Comparison of ENCODE assay signal across 8 cellular contexts in the genomic region with DNA sequence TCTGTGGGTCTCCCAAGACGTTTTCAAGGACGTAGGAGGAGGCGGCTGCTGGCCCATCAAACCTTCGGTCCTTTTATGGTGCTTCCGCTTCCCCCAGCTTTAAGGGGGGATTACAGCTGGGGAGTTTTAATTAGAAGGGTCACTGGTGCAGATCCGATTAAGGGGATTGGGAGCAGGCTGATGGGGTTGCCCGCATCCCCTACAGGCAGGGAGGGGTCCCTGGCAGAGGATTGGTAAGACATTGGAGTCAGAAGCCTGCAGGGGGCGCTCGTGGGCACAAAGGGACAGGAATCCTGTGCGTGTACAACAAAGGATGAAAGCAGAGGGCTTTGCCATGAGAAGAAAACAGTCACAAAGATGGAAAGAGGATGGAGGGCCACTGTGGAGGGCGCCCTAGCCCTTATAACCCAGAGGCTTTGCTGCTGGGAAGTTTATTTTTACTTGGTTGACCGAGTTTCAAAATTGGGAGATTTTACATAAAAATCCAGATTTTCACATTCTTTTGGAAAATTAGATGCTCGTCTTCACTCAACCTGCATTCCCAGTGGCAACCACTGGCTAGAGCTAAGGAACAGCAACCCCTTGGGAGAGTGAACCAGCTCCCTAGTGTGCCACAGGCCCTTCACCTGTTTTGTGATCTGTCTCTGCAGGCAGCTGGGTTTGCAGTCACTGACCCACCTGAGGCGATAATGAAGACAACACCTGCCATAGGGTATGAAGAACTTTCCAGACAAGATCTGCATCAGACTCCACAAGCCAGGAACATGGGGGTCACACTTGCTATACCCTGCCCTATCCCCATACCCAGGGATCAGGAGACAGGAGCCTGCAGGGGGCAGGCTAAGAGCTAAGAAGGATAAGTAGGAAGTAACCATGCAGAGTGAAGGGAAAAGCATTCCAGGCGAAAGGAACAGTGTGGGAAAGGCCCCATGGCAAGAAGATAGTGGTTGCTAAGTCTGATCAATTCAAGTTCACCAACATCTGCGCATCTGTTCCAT.
DNase-seq lines count a peak whose midpoint lies in the region; TF ChIP-seq lines count a peak whose summit lies in the region.

No MANE protein-coding gene starts in this region.

- no peak overlapping the region for H3K27ac ChIP-seq in liver (ENCODE audit: low read depth in 1 of 2, low read length in 2 of 2)

- no peak overlapping the region for H3K27ac Mint-ChIP-seq in chondrocyte (ENCODE audit: unreplicated experiment)

- TF ChIP-seq RAD21 in liver (IDR thresholded peaks at IDR 0.05) = peak; percentile 60 to 75

- H3K4me1 ChIP-seq in liver (ENCODE audit: control insufficient read depth in 4 of 4, insufficient read depth in 4 of 4, low read length in 3 of 4) = peaks cover 3 to 8% (median 8%) of the 10 kb centered on the region in 4 donors

- H3K36me3 Mint-ChIP-seq in chondrocyte (ENCODE audit: low read depth) = peaks cover 1% of the 10 kb centered on the region

- H3K27me3 Mint-ChIP-seq in chondrocyte (ENCODE audit: low read depth) = no peaks in the 10 kb centered on the region

- no peak overlapping the region for H3K4me3 ChIP-seq in liver (ENCODE audit: low read depth in 1 of 3, low read length in 3 of 3)

- no peak overlapping the region for H3K4me3 Mint-ChIP-seq in chondrocyte (ENCODE audit: unreplicated experiment)

- 57% methylated on average over 16 of the region's 16 CpGs for WGBS in liver

- peaks cover 59% of the 10 kb centered on the region for H3K4me1 Mint-ChIP-seq in chondrocyte (ENCODE audit: low read depth)

- no peaks in the 10 kb centered on the region for H3K27me3 ChIP-seq in liver (ENCODE audit: control insufficient read depth in 4 of 4, insufficient read depth in 4 of 4, low read length in 3 of 4)

- no peaks in the 10 kb centered on the region for H3K36me3 ChIP-seq in liver (ENCODE audit: control insufficient read depth in 4 of 4, insufficient read depth in 3 of 4, low read depth in 1 of 4, low read length in 3 of 4)

- no peak overlapping the region for H3K9ac ChIP-seq in liver (ENCODE audit: low read depth in 1 of 2, low read length in 2 of 2)

- no peaks in the 10 kb centered on the region for H3K9me3 ChIP-seq in liver (ENCODE audit: control insufficient read depth in 4 of 4, low read length in 3 of 4)

- peak; percentile 38 for DNase-seq in NCI-H510A treated with DMSO at 0.1 percent for 48 hours (lab: John Stamatoyannopoulos, UW)
- DNase-seq in NCI-H510A (lab: John Stamatoyannopoulos, UW) = no peak
- peak; percentile 55 for DNase-seq in NCI-H2196 (lab: John Stamatoyannopoulos, UW; ENCODE audit: unreplicated experiment)
- peak; percentile 52 to 74 for DNase-seq in activated CD4-positive, alpha-beta T cell treated with anti-CD3 and anti-CD28 coated beads for 24 hours (ENCODE audit: low read depth in 2 of 2)
- no peak for DNase-seq in chondrocyte (ENCODE audit: low spot score)
- DNase-seq in stimulated activated CD8-positive, alpha-beta memory T cell treated with anti-CD3 and anti-CD28 coated beads, Interleukin-12 subunit alpha, Interleukin-12 subunit beta, amount 100 ng/mL, for 24 hours (ENCODE audit: extremely low read depth) = peak; percentile 39
- DNase-seq in amniotic stem cell (lab: John Stamatoyannopoulos, UW) = no peak

- TF ChIP-seq CTCF in chondrocyte (IDR thresholded peaks at IDR 0.05) = peak; percentile 84
- peak; percentile 50 for TF ChIP-seq CTCF in liver (IDR thresholded peaks at IDR 0.05; ENCODE audit: low read depth, low read length, missing input control)

- no peaks in the 10 kb centered on the region for H3K9me3 Mint-ChIP-seq in chondrocyte (ENCODE audit: low read depth)

TF ChIP-seq in liver, 16 proteins besides CTCF, POLR2A, EP300 and RAD21:
- TF ChIP-seq FOXA1 (IDR thresholded peaks at IDR 0.05) (no peak), SP1 (IDR thresholded peaks at IDR 0.05) (no peak), JUND (IDR thresholded peaks at IDR 0.05) (no peak), HNF4A (conservative IDR thresholded peaks at IDR 0.05) (no peak), TAF1 (conservative IDR thresholded peaks at IDR 0.05) (no peak), NR2F2 (IDR thresholded peaks at IDR 0.05) (no peak), YY1 (IDR thresholded peaks at IDR 0.05) (no peak), HNF4G (IDR thresholded peaks at IDR 0.05) (no peak), EGR1 (IDR thresholded peaks at IDR 0.05; ENCODE audit: low read depth in 2 of 2) (no peak), GABPA (IDR thresholded peaks at IDR 0.05 in 1 of 2, conservative IDR thresholded peaks at IDR 0.05 in 1 of 2) (no peak), RXRA (IDR thresholded peaks at IDR 0.05) (no peak), FOXA2 (IDR thresholded peaks at IDR 0.05) (no peak)
- TF ChIP-seq, protein P1, sequence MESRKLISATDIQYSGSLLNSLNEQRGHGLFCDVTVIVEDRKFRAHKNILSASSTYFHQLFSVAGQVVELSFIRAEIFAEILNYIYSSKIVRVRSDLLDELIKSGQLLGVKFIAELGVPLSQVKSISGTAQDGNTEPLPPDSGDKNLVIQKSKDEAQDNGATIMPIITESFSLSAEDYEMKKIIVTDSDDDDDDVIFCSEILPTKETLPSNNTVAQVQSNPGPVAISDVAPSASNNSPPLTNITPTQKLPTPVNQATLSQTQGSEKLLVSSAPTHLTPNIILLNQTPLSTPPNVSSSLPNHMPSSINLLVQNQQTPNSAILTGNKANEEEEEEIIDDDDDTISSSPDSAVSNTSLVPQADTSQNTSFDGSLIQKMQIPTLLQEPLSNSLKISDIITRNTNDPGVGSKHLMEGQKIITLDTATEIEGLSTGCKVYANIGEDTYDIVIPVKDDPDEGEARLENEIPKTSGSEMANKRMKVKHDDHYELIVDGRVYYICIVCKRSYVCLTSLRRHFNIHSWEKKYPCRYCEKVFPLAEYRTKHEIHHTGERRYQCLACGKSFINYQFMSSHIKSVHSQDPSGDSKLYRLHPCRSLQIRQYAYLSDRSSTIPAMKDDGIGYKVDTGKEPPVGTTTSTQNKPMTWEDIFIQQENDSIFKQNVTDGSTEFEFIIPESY (IDR thresholded peaks at IDR 0.05) = no peak
- TF ChIP-seq, protein P2, sequence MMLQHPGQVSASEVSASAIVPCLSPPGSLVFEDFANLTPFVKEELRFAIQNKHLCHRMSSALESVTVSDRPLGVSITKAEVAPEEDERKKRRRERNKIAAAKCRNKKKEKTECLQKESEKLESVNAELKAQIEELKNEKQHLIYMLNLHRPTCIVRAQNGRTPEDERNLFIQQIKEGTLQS (IDR thresholded peaks at IDR 0.05) = no peak
- TF ChIP-seq, protein P3, sequence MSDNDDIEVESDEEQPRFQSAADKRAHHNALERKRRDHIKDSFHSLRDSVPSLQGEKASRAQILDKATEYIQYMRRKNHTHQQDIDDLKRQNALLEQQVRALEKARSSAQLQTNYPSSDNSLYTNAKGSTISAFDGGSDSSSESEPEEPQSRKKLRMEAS (IDR thresholded peaks at IDR 0.05) = no peak
- TF ChIP-seq, protein P4, sequence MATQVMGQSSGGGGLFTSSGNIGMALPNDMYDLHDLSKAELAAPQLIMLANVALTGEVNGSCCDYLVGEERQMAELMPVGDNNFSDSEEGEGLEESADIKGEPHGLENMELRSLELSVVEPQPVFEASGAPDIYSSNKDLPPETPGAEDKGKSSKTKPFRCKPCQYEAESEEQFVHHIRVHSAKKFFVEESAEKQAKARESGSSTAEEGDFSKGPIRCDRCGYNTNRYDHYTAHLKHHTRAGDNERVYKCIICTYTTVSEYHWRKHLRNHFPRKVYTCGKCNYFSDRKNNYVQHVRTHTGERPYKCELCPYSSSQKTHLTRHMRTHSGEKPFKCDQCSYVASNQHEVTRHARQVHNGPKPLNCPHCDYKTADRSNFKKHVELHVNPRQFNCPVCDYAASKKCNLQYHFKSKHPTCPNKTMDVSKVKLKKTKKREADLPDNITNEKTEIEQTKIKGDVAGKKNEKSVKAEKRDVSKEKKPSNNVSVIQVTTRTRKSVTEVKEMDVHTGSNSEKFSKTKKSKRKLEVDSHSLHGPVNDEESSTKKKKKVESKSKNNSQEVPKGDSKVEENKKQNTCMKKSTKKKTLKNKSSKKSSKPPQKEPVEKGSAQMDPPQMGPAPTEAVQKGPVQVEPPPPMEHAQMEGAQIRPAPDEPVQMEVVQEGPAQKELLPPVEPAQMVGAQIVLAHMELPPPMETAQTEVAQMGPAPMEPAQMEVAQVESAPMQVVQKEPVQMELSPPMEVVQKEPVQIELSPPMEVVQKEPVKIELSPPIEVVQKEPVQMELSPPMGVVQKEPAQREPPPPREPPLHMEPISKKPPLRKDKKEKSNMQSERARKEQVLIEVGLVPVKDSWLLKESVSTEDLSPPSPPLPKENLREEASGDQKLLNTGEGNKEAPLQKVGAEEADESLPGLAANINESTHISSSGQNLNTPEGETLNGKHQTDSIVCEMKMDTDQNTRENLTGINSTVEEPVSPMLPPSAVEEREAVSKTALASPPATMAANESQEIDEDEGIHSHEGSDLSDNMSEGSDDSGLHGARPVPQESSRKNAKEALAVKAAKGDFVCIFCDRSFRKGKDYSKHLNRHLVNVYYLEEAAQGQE (IDR thresholded peaks at IDR 0.05) = no peak

Comparison
In these comparisons a context has a peak if more than half of its experiments do, and no peak if none do; other contexts are left out.
1. DNase-seq: peak in NCI-H510A treated with DMSO at 0.1 percent for 48 hours (single experiment), NCI-H2196 (single experiment), activated CD4-positive, alpha-beta T cell treated with anti-CD3 and anti-CD28 coated beads for 24 hours (2 of 2) and stimulated activated CD8-positive, alpha-beta memory T cell treated with anti-CD3 and anti-CD28 coated beads, Interleukin-12 subunit alpha, Interleukin-12 subunit beta, amount 100 ng/mL, for 24 hours (single experiment); none in NCI-H510A (single experiment), chondrocyte (single experiment) and amniotic stem cell (single experiment).